In the genomic region with DNA sequence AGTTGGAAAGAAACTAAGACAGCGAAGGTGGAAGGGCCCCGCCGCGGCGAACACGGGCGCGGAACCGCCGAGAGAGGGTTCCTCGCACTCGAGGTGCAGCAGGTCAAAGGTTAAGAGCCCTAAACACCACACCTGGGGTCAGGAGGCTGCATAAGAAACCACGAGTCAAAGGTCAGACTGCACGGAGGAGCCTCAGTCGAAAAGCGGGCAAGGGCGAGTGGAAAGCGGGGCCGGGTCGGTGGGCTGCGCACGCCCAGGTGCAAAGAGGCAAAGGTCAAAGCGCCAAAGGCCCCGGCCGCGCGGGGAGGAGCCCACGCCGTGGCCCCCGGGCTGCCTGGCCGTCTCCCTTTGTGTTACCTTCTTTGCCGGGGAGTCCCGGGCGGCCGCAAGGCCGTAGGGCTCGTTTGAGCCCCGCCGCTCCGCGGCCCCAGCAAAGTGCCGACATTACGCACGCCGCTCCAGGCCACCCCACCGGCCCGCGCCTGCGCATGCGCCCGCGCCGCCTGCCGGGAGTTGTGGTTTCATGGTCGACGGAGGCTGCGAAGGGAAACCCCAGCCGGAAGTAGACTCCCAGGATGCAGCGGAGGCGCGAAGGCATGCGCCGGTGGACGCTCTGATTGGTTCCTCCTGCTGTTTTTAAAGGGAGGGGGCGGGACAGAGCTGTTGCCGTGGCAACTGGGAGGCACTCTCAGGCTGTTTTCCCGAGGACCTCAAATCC, we compare ENCODE assay signal across 8 cellular contexts. TPM values are rescaled to one million over a fixed set of nuclear protein-coding genes. Genes with fewer than 3 reads are reported as not detected.
DNase-seq lines count a peak whose midpoint lies in the region; ATAC-seq and TF ChIP-seq lines count a peak whose summit lies in the region.

A gene (minus strand): TSS at position 470 of the 718 bp plus-strand sequence. CDS start 25 bp downstream, at position 445.

- peaks cover 0 to 34% (median 14%) of the 10 kb centered on the region in 6 donors for H3K36me3 ChIP-seq in spleen

- ATAC-seq in HG03378 (IDR thresholded peaks at IDR 0.05; ENCODE audit: unreplicated experiment), result peak; percentile 78

- DNase-seq in AG10803 (ENCODE audit: low read depth) (peak; percentile 98), NCI-H460 (ENCODE audit: extremely low read depth, low read depth) (peak; percentile 95), cerebellar cortex (ENCODE audit: low spot score) (peak; percentile 98), iris pigment epithelial cell (ENCODE audit: low read depth) (peak; percentile 98), spleen (peak; percentile 98)
- DNase-seq in activated CD4-positive, CD25-positive, alpha-beta regulatory T cell treated with anti-CD3 and anti-CD28 coated beads, Interleukin-2, amount 50 U/mL, for 72 hours, result peak; percentile 95

- peaks cover 17 to 58% (median 34%) of the 10 kb centered on the region in 6 donors for H3K4me1 ChIP-seq in spleen

- TF ChIP-seq CTCF in AG10803 (conservative IDR thresholded peaks at IDR 0.05; ENCODE audit: low read length) (no peak; the same call in none of the 2 replicates), spleen (IDR thresholded peaks at IDR 0.05 in 8 of 11, conservative IDR thresholded peaks at IDR 0.05 in 3 of 11) (peak in 4 of 11 experiments; percentile 18 to 44 (median 34))

- 0 to 1% (median 0%) methylated on average over 35 to 67 of the region's 67 CpGs for WGBS in spleen, 5 donors

- TF ChIP-seq POLR2A in GM19099 (IDR thresholded peaks at IDR 0.05; ENCODE audit: extremely low read depth, insufficient read length, low read depth) (peak; percentile 72), spleen (IDR thresholded peaks at IDR 0.05) (peak in 1 of 3 donors; percentile 20)

- H3K27ac ChIP-seq in spleen, result peak within 1 kb of the TSS; percentile 41 to 85 (median 74)

- no peaks in the 10 kb centered on the region for H3K9me3 ChIP-seq in spleen

- H3K4me3 ChIP-seq in AG10803 (ENCODE audit: low read length), result peak within 1 kb of the TSS; percentile 89
- peak within 1 kb of the TSS; percentile 82 to 99 (median 96) for H3K4me3 ChIP-seq in spleen

- H3K27me3 ChIP-seq in spleen (replicated peaks in 1 of 7), result no peaks in the 10 kb centered on the region

- intact Hi-C loops in spleen (cut with DNase I; ENCODE audit: low total_unique reads), result no loop called here

RNA-seq across cellular contexts. Expression of the gene that starts here (rescaled TPM):
- total RNA-seq in NCI-H460 (2014; rRNA removed; shearing (Covaris generic)), result 25.0 and 29.9 TPM in 2 replicates
- 172 and 227 TPM in 2 replicates for polyA plus RNA-seq in NCI-H460 (2014; cell fraction: nucleus; rRNA removed)
- 10 to 100 TPM; 28.6 to 55.6 (median 49.7) TPM for total RNA-seq in spleen
- polyA plus RNA-seq in spleen, result 100 to 1,000 TPM in 2 of 3 donors, 10 to 100 TPM in 1; 67.8 to 105 (median 102) TPM

Comparison
In these comparisons a context has a peak if more than half of its experiments do, and no peak if none do; other contexts are left out.
1. Peak in every context shown above with its lines: DNase-seq, ATAC-seq, H3K4me3 ChIP-seq and H3K27ac ChIP-seq.